Comparison of ENCODE assay signal across 8 cellular contexts in genomic region chr11:66842501-66842895, GRCh38. TPM values are rescaled to one million over a fixed set of nuclear protein-coding genes. Genes with fewer than 3 reads are reported as not detected.
DNase-seq lines count a peak whose midpoint lies in the region; ATAC-seq and TF ChIP-seq lines count a peak whose summit lies in the region.

No MANE protein-coding gene starts in this region.

- TF ChIP-seq CTCF in AG10803 (conservative IDR thresholded peaks at IDR 0.05; ENCODE audit: low read length) (no peak), breast epithelium (IDR thresholded peaks at IDR 0.05) (no peak)

- H3K36me3 ChIP-seq in breast epithelium (no peaks in the 10 kb centered on the region), mucosa of rectum (ENCODE audit: control insufficient read depth in 2 of 2, insufficient read depth in 2 of 2, low read length in 2 of 2) (peaks cover 13 to 44% of the 10 kb centered on the region in 2 donors)

- H3K9ac ChIP-seq in mucosa of rectum (ENCODE audit: low read depth in 1 of 2, low read length in 2 of 2), result peak overlapping the region; percentile 95 to 97

- intact Hi-C loops in breast epithelium (cut with DNase I; ENCODE audit: low total_unique reads), result no loop called here

- TF ChIP-seq POLR2A in breast epithelium (IDR thresholded peaks at IDR 0.05), result no peak

- H3K4me1 ChIP-seq in breast epithelium (peaks cover 0 to 23% of the 10 kb centered on the region in 2 donors), mucosa of rectum (ENCODE audit: control insufficient read depth in 2 of 2, insufficient read depth in 2 of 2, low read length in 2 of 2) (peaks cover 22 to 24% of the 10 kb centered on the region in 2 donors)

- DNase-seq in AG10803 (ENCODE audit: low read depth), result no peak
- peak in 1 of 2 donors; percentile 17 for DNase-seq in breast epithelium (ENCODE audit: low spot score in 2 of 2)
- DNase-seq in Ammon's horn (ENCODE audit: low spot score), result no peak
- DNase-seq in stimulated activated naive CD4-positive, alpha-beta T cell treated with Interleukin-2 at 50 U/mL for 16 hours (lab: John Stamatoyannopoulos, UW), result no peak
- DNase-seq in NCI-H526 treated with DMSO at 0.1 percent for 48 hours (lab: John Stamatoyannopoulos, UW), result no peak

- peak overlapping the region; percentile 98 to 99 for H3K27ac ChIP-seq in breast epithelium
- H3K27ac ChIP-seq in mucosa of rectum (ENCODE audit: low read depth in 2 of 2, low read length in 2 of 2), result peak overlapping the region; percentile 93 to 99

- ATAC-seq in HG03565 (IDR thresholded peaks at IDR 0.05; ENCODE audit: unreplicated experiment), result peak; percentile 14
- ATAC-seq in GM19023 (IDR thresholded peaks at IDR 0.05; ENCODE audit: unreplicated experiment), result no peak

- H3K9me3 ChIP-seq in breast epithelium, result no peaks in the 10 kb centered on the region
- no peaks in the 10 kb centered on the region for H3K9me3 ChIP-seq in mucosa of rectum (ENCODE audit: control insufficient read depth in 2 of 2, low read length in 2 of 2)

- H3K4me3 ChIP-seq in AG10803 (ENCODE audit: low read length), result peak overlapping the region; percentile 92
- peak overlapping the region; percentile 95 to 100 (median 95) for H3K4me3 ChIP-seq in breast epithelium
- peak overlapping the region; percentile 87 to 95 for H3K4me3 ChIP-seq in mucosa of rectum (ENCODE audit: low read length in 2 of 2)

- H3K27me3 ChIP-seq in breast epithelium (no peaks in the 10 kb centered on the region), mucosa of rectum (ENCODE audit: control insufficient read depth in 2 of 2, insufficient read depth in 2 of 2, low read length in 2 of 2) (no peaks in the 10 kb centered on the region)

RNA-seq across cellular contexts. Expression of gene RCE1, which starts 0.7 kb away (rescaled TPM):
- total RNA-seq in breast epithelium, result 10 to 100 TPM; 10.7 to 23.9 (median 21.5) TPM

RNA-seq across cellular contexts. Expression of gene LRFN4, which starts 14.4 kb away (rescaled TPM):
- total RNA-seq in breast epithelium, result 10 to 100 TPM in 2 of 3 donors, 1 to 10 TPM in 1; 5.2 to 14.4 (median 11.7) TPM
